In genomic region chr12:54058189-54058917, GRCh38 we compare ENCODE assay signal across 14 cellular contexts. TPM values are rescaled to one million over a fixed set of nuclear protein-coding genes. Genes with fewer than 3 reads are reported as not detected.
A peak's percentile ranks its signal among the peaks of the same experiment; 100 is the strongest.
DNase-seq lines count a peak whose midpoint lies in the region; ATAC-seq and TF ChIP-seq lines count a peak whose summit lies in the region.
"Had no signal": no experiment of that assay in that cellular context is flagged by ENCODE, and none has a peak within 500 bp of the region (broad histone marks: within the 10 kb centered on the region; RNA-seq: fewer than 3 reads in every experiment).

No MANE protein-coding gene starts in this region.

- H3K36me3 ChIP-seq in iPS-15b (ENCODE audit: control insufficient read depth, insufficient read depth, low read length) (no peaks in the 10 kb centered on the region), vagina (no peaks in the 10 kb centered on the region)

- CTCF ChIA-PET in WTC11 (lab: Charles Lee), result interaction anchor here (1.2 to 3.0 kb wide), 5 partner anchors 26 to 143 kb away, joined by 3 to 14 read pairs (median 5); partner anchors contain the start of gene HOXC5

- intact Hi-C loops in vagina (cut with DNase I), result no loop called here

- peak; percentile 8; the same call in 1 of the 2 replicates for ATAC-seq in WTC11
- no peak for ATAC-seq in GM18502 (IDR thresholded peaks at IDR 0.05; ENCODE audit: poor library complexity, unreplicated experiment)
- no peak for ATAC-seq in HG03469 (IDR thresholded peaks at IDR 0.05; ENCODE audit: unreplicated experiment)
- ATAC-seq: HCT116 had no signal

- no peak overlapping the region for H3K27ac Mint-ChIP-seq in WTC11
- no peak overlapping the region for H3K27ac Mint-ChIP-seq in neural crest cell (ENCODE audit: unreplicated experiment)
- H3K27ac Mint-ChIP-seq: B cell; CD4-positive, alpha-beta T cell had no signal

- H3K4me3 Mint-ChIP-seq in WTC11 (peak overlapping the region; percentile 5), neural crest cell (peak overlapping the region; percentile 70)
- H3K4me3 Mint-ChIP-seq: B cell; CD4-positive, alpha-beta T cell had no signal

- peaks cover 99% of the 10 kb centered on the region for H3K27me3 ChIP-seq in iPS-15b (ENCODE audit: control insufficient read depth, insufficient read depth, low read length)
- peaks cover 21% of the 10 kb centered on the region for H3K27me3 ChIP-seq in vagina

- POLR2A ChIA-PET in WTC11 (lab: Charles Lee), result no interaction called here

- H3K36me3 Mint-ChIP-seq in WTC11 (no peaks in the 10 kb centered on the region), neural crest cell (ENCODE audit: low read depth) (no peaks in the 10 kb centered on the region)

- H3K27me3 Mint-ChIP-seq in WTC11 (ENCODE audit: low read depth), result peaks cover 100% of the 10 kb centered on the region
- peaks cover 100% of the 10 kb centered on the region for H3K27me3 Mint-ChIP-seq in neural crest cell (ENCODE audit: low read depth)

- H3K4me1 Mint-ChIP-seq in WTC11, result peaks cover 64% of the 10 kb centered on the region
- no peaks in the 10 kb centered on the region for H3K4me1 Mint-ChIP-seq in neural crest cell

- H3K9ac ChIP-seq in iPS-15b (ENCODE audit: low read depth, low read length), result no peak overlapping the region

- H3K4me3 ChIP-seq in iPS-15b (ENCODE audit: low read depth, low read length) (peak overlapping the region; percentile 3), vagina (no peak overlapping the region)

- H3K9me3 ChIP-seq in iPS-15b (ENCODE audit: control insufficient read depth, insufficient read depth, low read length), result no peaks in the 10 kb centered on the region
- H3K9me3 ChIP-seq in vagina, result no peaks in the 10 kb centered on the region

- H3K9me3 Mint-ChIP-seq in WTC11 (no peaks in the 10 kb centered on the region), neural crest cell (no peaks in the 10 kb centered on the region)
- H3K9me3 Mint-ChIP-seq: CD4-positive, alpha-beta T cell had no signal

- TF ChIP-seq CTCF in WTC11 (IDR thresholded peaks at IDR 0.05) (no peak), neural crest cell (conservative IDR thresholded peaks at IDR 0.05) (no peak), vagina (IDR thresholded peaks at IDR 0.05) (no peak)

- no peak for TF ChIP-seq POLR2A in vagina (IDR thresholded peaks at IDR 0.05)

- peaks cover 20% of the 10 kb centered on the region for H3K4me1 ChIP-seq in iPS-15b (ENCODE audit: control insufficient read depth, insufficient read depth, low read length)
- peaks cover 15% of the 10 kb centered on the region for H3K4me1 ChIP-seq in vagina

- no peak for DNase-seq in WTC11 (ENCODE audit: low spot score)
- DNase-seq in neural crest cell (ENCODE audit: low read depth, low spot score), result no peak
- no peak for DNase-seq in vagina (ENCODE audit: extremely low spot score in 2 of 2)
- no peak for DNase-seq in GF-D8 (lab: John Stamatoyannopoulos, UW)
- DNase-seq: C1 segment of cervical spinal cord; Calu3; CD4-positive, alpha-beta T cell; DMS 273 treated with DMSO at 0.1 percent for 48 hours had no signal

- H3K27ac ChIP-seq in vagina, result no peak overlapping the region

TF ChIP-seq in WTC11, 78 proteins besides CTCF, POLR2A, EP300 and RAD21:
- no peak for TF ChIP-seq ZMAT4 (CRISPR knock-in tag; IDR thresholded peaks at IDR 0.05)
- no peak for TF ChIP-seq JAZF1 (CRISPR knock-in tag; IDR thresholded peaks at IDR 0.05)

RNA-seq across cellular contexts. Expression of gene HOXC4, which starts 4.7 kb away (rescaled TPM):
- 0.14 to 0.46 TPM (median 0.30 TPM) in 3 replicates for total RNA-seq in WTC11 (2021)
- total RNA-seq in neural crest cell, result 5.6 and 8.3 TPM in 2 replicates
- 1.2 TPM for total RNA-seq in vagina
- total RNA-seq: CD4-positive, alpha-beta T cell had no signal

RNA-seq across cellular contexts. Expression of gene HOXC5, which starts 25.5 kb away (rescaled TPM):
- total RNA-seq in WTC11 (2021), result not detected in 3 replicates
- total RNA-seq in neural crest cell, result 3.5 and 3.8 TPM in 2 replicates
- total RNA-seq in vagina, result not detected
- total RNA-seq: B cell; Calu3; CD4-positive, alpha-beta T cell; H4 had no signal

RNA-seq across cellular contexts. Expression of gene HOXC6, which starts 30.1 kb away (rescaled TPM):
- total RNA-seq in WTC11 (2021) (not detected in 3 replicates), neural crest cell (10.7 and 11.0 TPM in 2 replicates), vagina (not detected)
- total RNA-seq: B cell; CD4-positive, alpha-beta T cell had no signal

RNA-seq across cellular contexts. Expression of gene HOXC8, which starts 49.6 kb away (rescaled TPM):
- not detected in 3 replicates for total RNA-seq in WTC11 (2021)
- 4.5 and 4.8 TPM in 2 replicates for total RNA-seq in neural crest cell
- total RNA-seq in vagina, result not detected
- total RNA-seq: B cell; CD4-positive, alpha-beta T cell had no signal

RNA-seq across cellular contexts. Expression of gene HOXC9, which starts 58.4 kb away (rescaled TPM):
- total RNA-seq in WTC11 (2021) (not detected in 3 replicates), neural crest cell (5.6 and 6.3 TPM in 2 replicates), vagina (not detected)
- total RNA-seq: B cell; CD4-positive, alpha-beta T cell had no signal

Comparison
In these comparisons a context has a peak if more than half of its experiments do, and no peak if none do; other contexts are left out.
1. RNA of gene HOXC6, which starts 30.1 kb away (total RNA-seq): 10.7 to 11.0 TPM in neural crest cell; not detected in WTC11 and not detected in vagina (single experiment); every median in the first group is over 10 times any median in the second.